27 cellular contexts compared by ENCODE assay signal in genomic region chr4:104642521-104642920, GRCh38.
DNase-seq lines count a peak whose midpoint lies in the region; ATAC-seq, FAIRE-seq and TF ChIP-seq lines count a peak whose summit lies in the region.
"Had no signal": no experiment of that assay in that cellular context is flagged by ENCODE, and none has a peak within 500 bp of the region (broad histone marks: within the 10 kb centered on the region; RNA-seq: fewer than 3 reads in every experiment).

No MANE protein-coding gene starts in this region.

- peak overlapping the region; percentile 10 for H3K27ac Mint-ChIP-seq in neural crest cell (ENCODE audit: unreplicated experiment)
- H3K27ac Mint-ChIP-seq: B cell; CD4-positive, alpha-beta T cell; CD8-positive, alpha-beta T cell had no signal

- no peak overlapping the region for H2BK15ac ChIP-seq in neuronal stem cell (ENCODE audit: low read length)
- H2BK15ac ChIP-seq in mesendoderm (replicated peaks; ENCODE audit: low read depth): no peak overlapping the region

- POLR2A ChIA-PET in HepG2 (lab: Yijun Ruan, JAX): no interaction called here

- H3K23ac ChIP-seq in neuronal stem cell (ENCODE audit: low read depth, low read length, poor library complexity): no peak overlapping the region
- H3K23ac ChIP-seq in mesendoderm (ENCODE audit: low read length): no peak overlapping the region

- no peak overlapping the region for H3K4ac ChIP-seq in neuronal stem cell (ENCODE audit: low read length)
- no peak overlapping the region for H3K4ac ChIP-seq in mesendoderm (ENCODE audit: low read depth, low read length)

- H4K20me1 ChIP-seq in HepG2 (ENCODE audit: insufficient read depth, low read length): no peaks in the 10 kb centered on the region
- H4K20me1 ChIP-seq: BLaER1 treated with 17β-estradiol and CSF1 and Interleukin-3, amounts not matched to agents 10 nM and 100 nM had no signal

- no peaks in the 10 kb centered on the region for H3K27me3 Mint-ChIP-seq in neural crest cell (ENCODE audit: low read depth)
- H3K27me3 Mint-ChIP-seq: CD4-positive, alpha-beta T cell had no signal

- intact Hi-C loops in HepG2 (cut with micrococcal nuclease; ENCODE audit: unreplicated experiment): no loop called here

- 25% methylated on average over 3 of the region's 3 CpGs for WGBS in liver
- 1% methylated on average over 3 of the region's 3 CpGs for WGBS in HepG2 (ENCODE audit: low lambda C conversion rate)
- WGBS in neuronal stem cell (ENCODE audit: extremely low coverage in 2 of 2, insufficient read length in 2 of 2, insufficient replicate concordance in 1 of 2), 2 donors: no CpG with 5 or more reads among the region's 3 CpGs
- WGBS in mesendoderm (ENCODE audit: extremely low coverage, insufficient coverage, low lambda C conversion rate): no CpG with 5 or more reads among the region's 3 CpGs

- no peak overlapping the region for H3K4me3 ChIP-seq in liver (ENCODE audit: low read depth in 1 of 3, low read length in 3 of 3)
- H3K4me3 ChIP-seq in HepG2 (replicated peaks in 1 of 3; ENCODE audit: insufficient read depth in 1 of 3, low read depth in 2 of 3, low read length in 3 of 3): no peak overlapping the region
- no peak overlapping the region for H3K4me3 ChIP-seq in neuronal stem cell (ENCODE audit: low read length in 2 of 2)
- no peak overlapping the region for H3K4me3 ChIP-seq in mesendoderm (ENCODE audit: low read length)
- H3K4me3 ChIP-seq: A549; BLaER1 treated with 17β-estradiol and CSF1 and Interleukin-3, amounts not matched to agents 10 nM and 100 nM had no signal

- no peak overlapping the region for H2BK120ac ChIP-seq in neuronal stem cell (ENCODE audit: low read depth, low read length)
- no peak overlapping the region for H2BK120ac ChIP-seq in mesendoderm (ENCODE audit: low read depth, low read length)

- H3K4me3 Mint-ChIP-seq in neural crest cell: no peak overlapping the region
- H3K4me3 Mint-ChIP-seq: B cell; CD4-positive, alpha-beta T cell; CD8-positive, alpha-beta T cell had no signal

- DNase-seq in HepG2 (ENCODE audit: low spot score) (no peak), neural crest cell (ENCODE audit: low read depth, low spot score) (no peak), neuronal stem cell (ENCODE audit: low spot score) (no peak), renal cortical epithelial cell (ENCODE audit: low read depth) (peak; percentile 39), mesendoderm (no peak), DMS114 treated with DMSO at 0.1 percent for 48 hours (lab: John Stamatoyannopoulos, UW; ENCODE audit: unreplicated experiment) (no peak), EL (no peak)
- DNase-seq: AML-193; Caco-2; Calu3; CD4-positive, alpha-beta T cell; CD8-positive, alpha-beta T cell; DMS153; DMS53; DMS79; DND-41; GF-D8 had no signal

- no peak overlapping the region for H4K91ac ChIP-seq in neuronal stem cell (ENCODE audit: low read depth, low read length, poor library complexity)

- TF ChIP-seq RAD21 in liver (IDR thresholded peaks at IDR 0.05) (peak; percentile 9 to 31), HepG2 (CRISPR knock-in tag; IDR thresholded peaks at IDR 0.05) (no peak)

- no peak for TF ChIP-seq POLR2A in HepG2 (IDR thresholded peaks at IDR 0.05; ENCODE audit: insufficient read depth in 1 of 2, low read depth in 2 of 2, low read length in 2 of 2)

- H2BK12ac ChIP-seq in neuronal stem cell (ENCODE audit: low read length): no peak overlapping the region

- H3K18ac ChIP-seq in neuronal stem cell (ENCODE audit: low read length) (no peak overlapping the region), mesendoderm (ENCODE audit: low read length) (no peak overlapping the region)

- CTCF ChIA-PET in HepG2 (lab: Yijun Ruan, JAX; ENCODE audit: low intra/inter-chr PET ratio, low total read pairs): no interaction called here

- TF ChIP-seq CTCF in liver (IDR thresholded peaks at IDR 0.05; ENCODE audit: low read depth, low read length, missing input control) (no peak), HepG2 (CRISPR knock-in tag; IDR thresholded peaks at IDR 0.05) (no peak), neural crest cell (conservative IDR thresholded peaks at IDR 0.05) (no peak)

- TF ChIP-seq EP300 in HepG2 (IDR thresholded peaks at IDR 0.05; ENCODE audit: low read depth in 2 of 2, low read length in 2 of 2): no peak
- TF ChIP-seq EP300 in HepG2 (CRISPR knock-in tag; IDR thresholded peaks at IDR 0.05; ENCODE audit: borderline replicate concordance): no peak

- no peak for FAIRE-seq in HepG2 (lab: Jason Lieb, UNC)
- FAIRE-seq: A549, D721Med, G401.6, GM12891, GM19239 had no signal

- H3K4me2 ChIP-seq in HepG2 (ENCODE audit: low read depth, low read length): no peak overlapping the region
- no peak overlapping the region for H3K4me2 ChIP-seq in neuronal stem cell (ENCODE audit: insufficient read depth, low read length, poor library complexity, severe bottlenecking)
- H3K4me2 ChIP-seq in mesendoderm (ENCODE audit: low read length): no peak overlapping the region
- H3K4me2 ChIP-seq: A549; BLaER1 treated with 17β-estradiol and CSF1 and Interleukin-3, amounts not matched to agents 10 nM and 100 nM had no signal

- H2AFZ ChIP-seq in HepG2 (ENCODE audit: low read length): no peak overlapping the region
- peak overlapping the region; percentile 40 for H2AFZ ChIP-seq in neuronal stem cell (ENCODE audit: low read length)

- H3K27me3 ChIP-seq in liver (ENCODE audit: control insufficient read depth in 4 of 4, insufficient read depth in 4 of 4, low read length in 3 of 4): no peaks in the 10 kb centered on the region
- H3K27me3 ChIP-seq in HepG2 (ENCODE audit: control insufficient read depth in 1 of 2, insufficient read depth in 2 of 2, low read length in 2 of 2): no peaks in the 10 kb centered on the region
- H3K27me3 ChIP-seq in neuronal stem cell (ENCODE audit: control insufficient read depth in 3 of 3, insufficient read depth in 3 of 3, low read depth in 1 of 3, low read length in 3 of 3): no peaks in the 10 kb centered on the region
- H3K27me3 ChIP-seq in mesendoderm (ENCODE audit: insufficient read depth, low read length, poor library complexity): no peaks in the 10 kb centered on the region
- H3K27me3 ChIP-seq: BLaER1 treated with 17β-estradiol and CSF1 and Interleukin-3, amounts not matched to agents 10 nM and 100 nM had no signal

- H3K9ac ChIP-seq in liver (ENCODE audit: low read depth in 1 of 2, low read length in 2 of 2) (no peak overlapping the region), HepG2 (ENCODE audit: insufficient read depth, low read depth, low read length) (no peak overlapping the region), neuronal stem cell (ENCODE audit: low read depth, low read length, poor library complexity) (no peak overlapping the region), mesendoderm (ENCODE audit: low read length) (no peak overlapping the region)
- H3K9ac ChIP-seq: BLaER1 treated with 17β-estradiol and CSF1 and Interleukin-3, amounts not matched to agents 10 nM and 100 nM had no signal

- H3K56ac ChIP-seq in mesendoderm (ENCODE audit: low read length): no peak overlapping the region

- no peaks in the 10 kb centered on the region for H3K9me3 ChIP-seq in liver (ENCODE audit: control insufficient read depth in 4 of 4, low read length in 3 of 4)
- H3K9me3 ChIP-seq in HepG2 (ENCODE audit: low read length): no peaks in the 10 kb centered on the region
- peaks cover 0 to 2% of the 10 kb centered on the region in 2 donors for H3K9me3 ChIP-seq in neuronal stem cell (replicated peaks in 1 of 2; ENCODE audit: control insufficient read depth in 2 of 2, insufficient read depth in 1 of 2, low read depth in 1 of 2, low read length in 2 of 2)
- H3K9me3 ChIP-seq: A549; BLaER1 treated with 17β-estradiol and CSF1 and Interleukin-3, amounts not matched to agents 10 nM and 100 nM; Caco-2 had no signal

- H3K27ac ChIP-seq in liver (ENCODE audit: low read depth in 1 of 2, low read length in 2 of 2): no peak overlapping the region
- H3K27ac ChIP-seq in HepG2 (ENCODE audit: extremely low read length, insufficient read depth, low read length): no peak overlapping the region
- H3K27ac ChIP-seq in neuronal stem cell (replicated peaks; ENCODE audit: low read length): no peak overlapping the region
- H3K27ac ChIP-seq in mesendoderm (ENCODE audit: low read depth, low read length): no peak overlapping the region
- H3K27ac ChIP-seq: 22Rv1; A549; BLaER1 treated with 17β-estradiol and CSF1 and Interleukin-3, amounts not matched to agents 10 nM and 100 nM; C4-2B had no signal

- H2BK5ac ChIP-seq in neuronal stem cell (ENCODE audit: low read length) (no peak overlapping the region), mesendoderm (ENCODE audit: low read length) (no peak overlapping the region)

- no peaks in the 10 kb centered on the region for H3K36me3 ChIP-seq in liver (ENCODE audit: control insufficient read depth in 4 of 4, insufficient read depth in 3 of 4, low read depth in 1 of 4, low read length in 3 of 4)
- H3K36me3 ChIP-seq in HepG2 (replicated peaks in 1 of 2; ENCODE audit: control insufficient read depth in 1 of 2, insufficient read depth in 2 of 2, low read length in 2 of 2): no peaks in the 10 kb centered on the region
- no peaks in the 10 kb centered on the region for H3K36me3 ChIP-seq in neuronal stem cell (replicated peaks in 1 of 2; ENCODE audit: control insufficient read depth in 2 of 2, insufficient read depth in 2 of 2, low read length in 2 of 2)
- no peaks in the 10 kb centered on the region for H3K36me3 ChIP-seq in mesendoderm (ENCODE audit: control insufficient read depth, insufficient read depth, low read length)
- H3K36me3 ChIP-seq: BLaER1 treated with 17β-estradiol and CSF1 and Interleukin-3, amounts not matched to agents 10 nM and 100 nM had no signal

- H2AK5ac ChIP-seq in neuronal stem cell (ENCODE audit: low read depth, low read length) (no peak overlapping the region), mesendoderm (ENCODE audit: low read length) (no peak overlapping the region)

- no peak overlapping the region for H3K14ac ChIP-seq in neuronal stem cell (ENCODE audit: low read length)

- H3K4me1 Mint-ChIP-seq in neural crest cell: peaks cover 19% of the 10 kb centered on the region
- H3K4me1 Mint-ChIP-seq: B cell had no signal

- peaks cover 4 to 12% (median 7%) of the 10 kb centered on the region in 4 donors for H3K4me1 ChIP-seq in liver (ENCODE audit: control insufficient read depth in 4 of 4, insufficient read depth in 4 of 4, low read length in 3 of 4)
- H3K4me1 ChIP-seq in HepG2 (ENCODE audit: insufficient read depth, low read length): no peaks in the 10 kb centered on the region
- peaks cover 2 to 14% of the 10 kb centered on the region in 2 donors for H3K4me1 ChIP-seq in neuronal stem cell (ENCODE audit: control insufficient read depth in 2 of 2, insufficient read depth in 1 of 2, low read depth in 1 of 2, low read length in 2 of 2)
- no peaks in the 10 kb centered on the region for H3K4me1 ChIP-seq in mesendoderm (ENCODE audit: control insufficient read depth, low read depth, low read length)
- H3K4me1 ChIP-seq: A549; BLaER1 treated with 17β-estradiol and CSF1 and Interleukin-3, amounts not matched to agents 10 nM and 100 nM; Caco-2 had no signal

- in situ Hi-C loops in HepG2 (cut with HindIII; ENCODE audit: extremely low pct_ligation_motif_present, low pct_unique_long_range_greater_than_20kb): no loop called here

- no peak overlapping the region for H4K8ac ChIP-seq in neuronal stem cell (ENCODE audit: low read depth, low read length)
- H4K8ac ChIP-seq in mesendoderm (ENCODE audit: low read depth, low read length): no peak overlapping the region

- H4K5ac ChIP-seq in mesendoderm (ENCODE audit: low read length): no peak overlapping the region

- H3K79me1 ChIP-seq in neuronal stem cell (ENCODE audit: low read depth, low read length) (no peaks in the 10 kb centered on the region), mesendoderm (ENCODE audit: low read length) (no peaks in the 10 kb centered on the region)

- H3K79me2 ChIP-seq in HepG2 (ENCODE audit: insufficient read depth, low read length): no peaks in the 10 kb centered on the region
- no peaks in the 10 kb centered on the region for H3K79me2 ChIP-seq in mesendoderm (ENCODE audit: control insufficient read depth, insufficient read depth, low read length)

- H3K9me3 Mint-ChIP-seq in neural crest cell: no peaks in the 10 kb centered on the region
- H3K9me3 Mint-ChIP-seq: CD8-positive, alpha-beta T cell had no signal

- BruUV-seq in HepG2 (replicated peaks; lab: Mats Ljungman, UMichigan): no TSS peak

- no peaks in the 10 kb centered on the region for H3K36me3 Mint-ChIP-seq in neural crest cell (ENCODE audit: low read depth)
- H3K36me3 Mint-ChIP-seq: CD8-positive, alpha-beta T cell had no signal

- ATAC-seq in HepG2: no peak
- ATAC-seq: A549; CD8-positive, alpha-beta T cell had no signal
